ENCODE assay signal across 25 cellular contexts in the genomic region with DNA sequence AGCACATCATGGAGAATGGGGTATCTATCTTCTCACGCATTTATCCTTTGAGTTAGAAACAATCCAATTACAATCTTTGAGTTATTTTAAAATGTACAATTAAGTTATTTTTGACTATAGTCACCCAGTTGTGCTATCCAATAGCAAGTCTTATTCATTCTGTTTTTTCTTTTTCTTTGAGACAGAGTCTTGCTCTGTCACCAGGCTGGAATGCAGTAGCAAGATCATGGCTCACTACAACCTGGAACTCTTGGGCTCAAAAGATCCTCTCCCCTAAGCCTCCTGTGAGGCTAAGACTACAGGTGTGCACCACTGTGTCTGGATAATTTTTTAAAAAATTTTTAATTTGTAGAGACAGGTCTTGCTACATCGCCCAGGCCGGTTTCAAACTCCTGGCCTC.
A peak's percentile ranks its signal among the peaks of the same experiment; 100 is the strongest.
DNase-seq lines count a peak whose midpoint lies in the region; FAIRE-seq and TF ChIP-seq lines count a peak whose summit lies in the region.
"Had no signal": no experiment of that assay in that cellular context is flagged by ENCODE, and none has a peak within 500 bp of the region (broad histone marks: within the 10 kb centered on the region; RNA-seq: fewer than 3 reads in every experiment).

No MANE protein-coding gene starts in this region.

- no peaks in the 10 kb centered on the region for H3K9me3 ChIP-seq in skeletal muscle satellite cell (replicated peaks; ENCODE audit: low read length)
- H3K9me3 ChIP-seq in right atrium auricular region: no peaks in the 10 kb centered on the region
- no peaks in the 10 kb centered on the region for H3K9me3 ChIP-seq in MG63
- H3K9me3 ChIP-seq: adrenal gland, sigmoid colon, tibial artery had no signal

- H3K4me3 ChIP-seq in epithelial cell of esophagus (ENCODE audit: low read length) (no peak overlapping the region), skeletal muscle satellite cell (ENCODE audit: low read length) (no peak overlapping the region), right atrium auricular region (no peak overlapping the region), MG63 (no peak overlapping the region)
- H3K4me3 ChIP-seq: adrenal gland, sigmoid colon, tibial artery had no signal

- H3K4me1 ChIP-seq in skeletal muscle satellite cell (ENCODE audit: control insufficient read depth, insufficient read depth, low read length) (peaks cover 21% of the 10 kb centered on the region), right atrium auricular region (no peaks in the 10 kb centered on the region)
- H3K4me1 ChIP-seq: adrenal gland, sigmoid colon had no signal

- in situ Hi-C loops in KBM-7 (cut with MboI; ENCODE audit: low pct_unique_long_range_greater_than_20kb, low sequenced_read_pairs): no loop called here

- no peaks in the 10 kb centered on the region for H3K36me3 ChIP-seq in skeletal muscle satellite cell (ENCODE audit: insufficient read depth, low read length)
- H3K36me3 ChIP-seq in right atrium auricular region: no peaks in the 10 kb centered on the region
- no peaks in the 10 kb centered on the region for H3K36me3 ChIP-seq in MG63
- H3K36me3 ChIP-seq: adrenal gland, sigmoid colon, tibial artery had no signal

- no peak overlapping the region for H3K27ac ChIP-seq in right atrium auricular region
- H3K27ac ChIP-seq: adrenal gland, parathyroid adenoma, sigmoid colon, tibial artery, VCaP had no signal

- DNase-seq in RPMI7951 (ENCODE audit: low read depth) (peak; percentile 14), epithelial cell of esophagus (ENCODE audit: low read depth) (peak; percentile 51), KBM-7 (no peak), right atrium auricular region (ENCODE audit: low spot score) (no peak), NCI-H2196 treated with DMSO at 0.1 percent for 48 hours (lab: John Stamatoyannopoulos, UW; ENCODE audit: unreplicated experiment) (no peak), MG63 (no peak)
- DNase-seq: activated CD4-positive, alpha-beta T cell treated with anti-CD3 and anti-CD28 coated beads, Interleukin-2, amount 50 U/mL, for 1 hour; activated CD8-positive, alpha-beta memory T cell treated with anti-CD3 and anti-CD28 coated beads, Interleukin-2, amount 50 U/mL, for 4 hours; activated effector memory CD4-positive, alpha-beta T cell treated with anti-CD3 and anti-CD28 coated beads, Interleukin-2, amount 50 U/mL, for 16 hours; adrenal gland; central memory CD4-positive, alpha-beta T cell; DMS79 treated with DMSO at 0.1 percent for 48 hours; erythroblast; H7; Karpas-422; NCI-H1105 treated with DMSO at 0.1 percent for 48 hours; NCI-H526 treated with DMSO at 0.1 percent for 48 hours; SIG-M5; sigmoid colon; stimulated activated naive CD4-positive, alpha-beta T cell treated with Interleukin-2 at 50 U/mL for 16 hours; tibial artery had no signal

- no peak for TF ChIP-seq CTCF in epithelial cell of esophagus (IDR thresholded peaks at IDR 0.05; ENCODE audit: insufficient read depth, low read depth, low read length, missing control alignments)
- no peak for TF ChIP-seq CTCF in right atrium auricular region (IDR thresholded peaks at IDR 0.05)

- H3K27me3 ChIP-seq in skeletal muscle satellite cell (ENCODE audit: control insufficient read depth, insufficient read depth, low read length) (no peaks in the 10 kb centered on the region), right atrium auricular region (no peaks in the 10 kb centered on the region), MG63 (no peaks in the 10 kb centered on the region)
- H3K27me3 ChIP-seq: adrenal gland, sigmoid colon, tibial artery had no signal

- H3K4me2 ChIP-seq in skeletal muscle satellite cell (ENCODE audit: low read length): no peak overlapping the region

- FAIRE-seq in G401.6 (lab: Jason Lieb, UNC): peak; percentile 27

- H3K9ac ChIP-seq in skeletal muscle satellite cell (ENCODE audit: low read depth, low read length): peak overlapping the region; percentile 57
- H3K9ac ChIP-seq: parathyroid adenoma had no signal

Comparison
In these comparisons a context has a peak if more than half of its experiments do, and no peak if none do; other contexts are left out.
1. DNase-seq: peak in RPMI7951 (single experiment) and epithelial cell of esophagus (single experiment); none in KBM-7 (single experiment), right atrium auricular region (single experiment), NCI-H2196 treated with DMSO at 0.1 percent for 48 hours (single experiment) and MG63 (single experiment).